Comparison of ENCODE assay signal across 17 cellular contexts in the genomic region with DNA sequence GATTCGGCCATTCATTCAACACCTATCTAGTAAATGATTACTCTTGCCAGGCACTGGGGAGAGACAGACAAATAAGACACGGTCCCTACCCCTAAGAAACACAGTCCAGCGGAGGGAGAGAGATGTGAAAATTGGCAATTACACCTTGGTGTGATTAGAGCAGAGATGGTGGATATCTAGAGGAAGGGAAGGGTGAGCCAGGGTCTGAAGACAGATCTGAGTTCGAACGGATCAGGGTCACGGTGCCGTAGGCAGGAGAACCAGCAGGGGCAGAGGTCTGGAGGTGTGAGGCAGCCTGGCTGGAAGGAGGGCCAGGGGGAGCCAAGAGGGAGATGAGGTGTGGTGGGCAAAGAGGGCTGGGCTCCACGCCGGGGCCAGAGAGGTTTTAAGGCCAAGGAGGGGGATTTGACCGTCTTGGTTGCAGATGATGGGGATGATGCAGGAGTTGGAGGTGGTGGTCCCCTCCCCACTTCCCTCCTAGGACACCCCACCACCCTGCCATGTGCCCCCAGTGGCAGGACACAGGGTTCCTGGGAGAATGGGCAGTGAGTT. TPM values are rescaled to one million over a fixed set of nuclear protein-coding genes. Genes with fewer than 3 reads are reported as not detected.
DNase-seq lines count a peak whose midpoint lies in the region; ATAC-seq and TF ChIP-seq lines count a peak whose summit lies in the region.
"Had no signal": no experiment of that assay in that cellular context is flagged by ENCODE, and none has a peak within 500 bp of the region (broad histone marks: within the 10 kb centered on the region; RNA-seq: fewer than 3 reads in every experiment).

No MANE protein-coding gene starts in this region.

- no peak overlapping the region for H3K27ac Mint-ChIP-seq in activated T-cell treated with anti-CD3 and anti-CD28 coated beads, Interleukin-2, amount 50 U/mL, for 24 hours

- H3K4me1 Mint-ChIP-seq in activated T-cell treated with anti-CD3 and anti-CD28 coated beads, Interleukin-2, amount 50 U/mL, for 24 hours (ENCODE audit: low read depth): no peaks in the 10 kb centered on the region

- H3K4me3 Mint-ChIP-seq in activated T-cell treated with anti-CD3 and anti-CD28 coated beads, Interleukin-2, amount 50 U/mL, for 24 hours: no peak overlapping the region

- no peaks in the 10 kb centered on the region for H3K36me3 Mint-ChIP-seq in activated T-cell treated with anti-CD3 and anti-CD28 coated beads, Interleukin-2, amount 50 U/mL, for 24 hours (ENCODE audit: low read depth)

- H3K27me3 ChIP-seq in suprapubic skin: peaks cover 9% of the 10 kb centered on the region

- TF ChIP-seq EP300 in suprapubic skin (IDR thresholded peaks at IDR 0.05): no peak

- peaks cover 15% of the 10 kb centered on the region for H3K27me3 Mint-ChIP-seq in activated T-cell treated with anti-CD3 and anti-CD28 coated beads, Interleukin-2, amount 50 U/mL, for 24 hours

- WGBS in suprapubic skin: 92% methylated on average over 10 of the region's 10 CpGs

- H3K36me3 ChIP-seq in suprapubic skin: no peaks in the 10 kb centered on the region
- H3K36me3 ChIP-seq: upper lobe of left lung had no signal

- no peaks in the 10 kb centered on the region for H3K4me1 ChIP-seq in suprapubic skin

- H3K27ac ChIP-seq in suprapubic skin: no peak overlapping the region
- H3K27ac ChIP-seq: GM23248, parathyroid adenoma had no signal

- no peak for ATAC-seq in HG02852 (IDR thresholded peaks at IDR 0.05; ENCODE audit: unreplicated experiment)
- ATAC-seq: Panc1 had no signal

- no peaks in the 10 kb centered on the region for H3K9me3 ChIP-seq in suprapubic skin
- H3K9me3 ChIP-seq: upper lobe of left lung had no signal

- no peak overlapping the region for H3K4me3 ChIP-seq in suprapubic skin
- H3K4me3 ChIP-seq: GM23248, upper lobe of left lung had no signal

- TF ChIP-seq CTCF in suprapubic skin (IDR thresholded peaks at IDR 0.05): no peak

- no peaks in the 10 kb centered on the region for H3K9me3 Mint-ChIP-seq in activated T-cell treated with anti-CD3 and anti-CD28 coated beads, Interleukin-2, amount 50 U/mL, for 24 hours

- DNase-seq in activated T-cell treated with anti-CD3 and anti-CD28 coated beads, Interleukin-2, amount 50 U/mL, for 1 hour: peak; percentile 13
- DNase-seq in activated T-cell treated with anti-CD3 and anti-CD28 coated beads, Interleukin-2, amount 50 U/mL, for 24 hours: no peak
- peak in 26 of 42 donors; percentile 0 to 41 (median 6) for DNase-seq in head of caudate nucleus
- peak; percentile 53 for DNase-seq in mesenteric fat pad (ENCODE audit: low spot score)
- peak; percentile 33 to 76 for DNase-seq in suprapubic skin (ENCODE audit: low spot score in 2 of 2)
- no peak for DNase-seq in AG20443 (ENCODE audit: low spot score)
- DNase-seq in NCI-H345 (lab: John Stamatoyannopoulos, UW): no peak
- DNase-seq: activated CD4-positive, alpha-beta T cell treated with anti-CD3 and anti-CD28 coated beads, Interleukin-2, amount 50 U/mL, for 4 hours; activated T-cell treated with anti-CD3 and anti-CD28 coated beads, Interleukin-2, amount 50 U/mL, for 48 hours; amniotic stem cell; DMS53; GM23248; Kasumi-1 had no signal

- no peak for TF ChIP-seq POLR2A in suprapubic skin (IDR thresholded peaks at IDR 0.05)

- intact Hi-C loops in head of caudate nucleus (cut with DNase I): no loop called here

RNA-seq across cellular contexts. Expression of gene FAM222A, which starts 27.1 kb away (rescaled TPM):
- total RNA-seq in mesenteric fat pad (2.7 TPM), suprapubic skin (1 to 10 TPM; 3.9 to 8.5 (median 6.6) TPM)

Comparison
In these comparisons a context has a peak if more than half of its experiments do, and no peak if none do; other contexts are left out.
1. DNase-seq: peak in activated T-cell treated with anti-CD3 and anti-CD28 coated beads, Interleukin-2, amount 50 U/mL, for 1 hour (single experiment), head of caudate nucleus (26 of 42), mesenteric fat pad (single experiment) and suprapubic skin (2 of 2); none in activated T-cell treated with anti-CD3 and anti-CD28 coated beads, Interleukin-2, amount 50 U/mL, for 24 hours (single experiment), AG20443 (single experiment) and NCI-H345 (single experiment).